20 cellular contexts compared by ENCODE assay signal in genomic region chr16:15573274-15573895, GRCh38.
DNase-seq lines count a peak whose midpoint lies in the region; ATAC-seq, FAIRE-seq and TF ChIP-seq lines count a peak whose summit lies in the region.
"Had no signal": no experiment of that assay in that cellular context is flagged by ENCODE, and none has a peak within 500 bp of the region (broad histone marks: within the 10 kb centered on the region; RNA-seq: fewer than 3 reads in every experiment).

No MANE protein-coding gene starts in this region.

- no peak overlapping the region for H3K4me3 ChIP-seq in A549
- H3K4me3 ChIP-seq in neural progenitor cell, result no peak overlapping the region
- no peak overlapping the region for H3K4me3 ChIP-seq in left lung
- H3K4me3 ChIP-seq: coronary artery, lower lobe of right lung, skin epidermis had no signal

- intact Hi-C loops in natural killer cell (cut with micrococcal nuclease) (no loop called here), left lung (cut with DNase I) (no loop called here)

- ATAC-seq in A549, result no peak
- ATAC-seq in activated naive CD8-positive, alpha-beta T cell treated with anti-CD3 and anti-CD28 coated beads, Interleukin-2, amount 50 U/mL, for 24 hours, result no peak
- ATAC-seq in natural killer cell, result no peak
- ATAC-seq in HG03342 (IDR thresholded peaks at IDR 0.05; ENCODE audit: unreplicated experiment), result no peak
- ATAC-seq in left lung, result no peak
- ATAC-seq: lower lobe of right lung had no signal

- peaks cover 26% of the 10 kb centered on the region for H3K9me3 Mint-ChIP-seq in activated naive CD8-positive, alpha-beta T cell treated with anti-CD3 and anti-CD28 coated beads, Interleukin-2, amount 50 U/mL, for 24 hours
- H3K9me3 Mint-ChIP-seq in neural progenitor cell (peaks cover 2% of the 10 kb centered on the region), natural killer cell (no peaks in the 10 kb centered on the region)

- CTCF ChIA-PET in A549 (lab: Yijun Ruan, JAX), result no interaction called here

- TF ChIP-seq POLR2A in A549 (IDR thresholded peaks at IDR 0.05; ENCODE audit: low read length), result no peak

- no peak for TF ChIP-seq RAD21 in A549 (conservative IDR thresholded peaks at IDR 0.05 in 1 of 2, IDR thresholded peaks at IDR 0.05 in 1 of 2)

- H3K36me3 Mint-ChIP-seq in activated naive CD8-positive, alpha-beta T cell treated with anti-CD3 and anti-CD28 coated beads, Interleukin-2, amount 50 U/mL, for 24 hours (ENCODE audit: low read depth), result peaks cover 72% of the 10 kb centered on the region
- H3K36me3 Mint-ChIP-seq in neural progenitor cell (peaks cover 8% of the 10 kb centered on the region), natural killer cell (no peaks in the 10 kb centered on the region)

- H3K27ac ChIP-seq in A549 (peak overlapping the region; percentile 50 to 65), neural progenitor cell (no peak overlapping the region), left lung (no peak overlapping the region)
- H3K27ac ChIP-seq: brain microvascular endothelial cell, coronary artery, lower lobe of right lung had no signal

- H3K4me3 Mint-ChIP-seq in activated naive CD8-positive, alpha-beta T cell treated with anti-CD3 and anti-CD28 coated beads, Interleukin-2, amount 50 U/mL, for 24 hours, result peak overlapping the region; percentile 75
- H3K4me3 Mint-ChIP-seq in neural progenitor cell (no peak overlapping the region), natural killer cell (no peak overlapping the region)

- POLR2A ChIA-PET in A549 (lab: Yijun Ruan, JAX), result interaction anchor here (0.9 kb wide), 1 partner anchor 70 kb away, joined by 3 read pairs; the partner anchor contains the start of gene MARF1

- DNase-seq in A549 (ENCODE audit: low read depth in 1 of 2, low spot score in 1 of 2) (no peak), ELR (ENCODE audit: low read depth) (peak; percentile 7), neural progenitor cell (ENCODE audit: low spot score) (no peak), natural killer cell (no peak), NCI-H69 (lab: John Stamatoyannopoulos, UW) (no peak), left lung (no peak)
- no peak for DNase-seq in activated naive CD8-positive, alpha-beta T cell treated with anti-CD3 and anti-CD28 coated beads, Interleukin-2, amount 50 U/mL, for 24 hours
- DNase-seq: activated T-cell treated with anti-CD3 and anti-CD28 coated beads, Interleukin-2, amount 50 U/mL, for 1 hour; brain microvascular endothelial cell; KG1; lower lobe of right lung; NCI-H1048; NCI-H2029; NCI-H524; posterior cingulate gyrus; SHP77 treated with DMSO at 0.1 percent for 48 hours had no signal

- no peaks in the 10 kb centered on the region for H3K9me3 ChIP-seq in A549
- no peaks in the 10 kb centered on the region for H3K9me3 ChIP-seq in neural progenitor cell (ENCODE audit: low read depth)
- H3K9me3 ChIP-seq in left lung, result no peaks in the 10 kb centered on the region
- H3K9me3 ChIP-seq: lower lobe of right lung had no signal

- no peak for TF ChIP-seq CTCF in A549 (IDR thresholded peaks at IDR 0.05)
- TF ChIP-seq CTCF in neural progenitor cell (IDR thresholded peaks at IDR 0.05), result no peak
- no peak for TF ChIP-seq CTCF in natural killer cell (IDR thresholded peaks at IDR 0.05)
- no peak for TF ChIP-seq CTCF in left lung (IDR thresholded peaks at IDR 0.05)

- H3K27ac Mint-ChIP-seq in activated naive CD8-positive, alpha-beta T cell treated with anti-CD3 and anti-CD28 coated beads, Interleukin-2, amount 50 U/mL, for 24 hours, result peak overlapping the region; percentile 92
- peak overlapping the region; percentile 22 for H3K27ac Mint-ChIP-seq in neural progenitor cell
- H3K27ac Mint-ChIP-seq in natural killer cell, result peak overlapping the region in 1 of 2 donors; percentile 20

- H3K27me3 Mint-ChIP-seq in activated naive CD8-positive, alpha-beta T cell treated with anti-CD3 and anti-CD28 coated beads, Interleukin-2, amount 50 U/mL, for 24 hours, result no peaks in the 10 kb centered on the region
- H3K27me3 Mint-ChIP-seq in neural progenitor cell (ENCODE audit: insufficient read depth, low read depth) (peaks cover 2% of the 10 kb centered on the region), natural killer cell (ENCODE audit: low read depth in 2 of 2) (no peaks in the 10 kb centered on the region)

- no peaks in the 10 kb centered on the region for H4K20me1 ChIP-seq in neural progenitor cell (ENCODE audit: low read depth)

- no peak overlapping the region for H3K9ac ChIP-seq in neural progenitor cell

- no peak overlapping the region for H2AFZ ChIP-seq in neural progenitor cell (replicated peaks)

- WGBS in A549 (ENCODE audit: missing lambda C conversion rate), result 88% methylated on average over 7 of the region's 7 CpGs

- H3K36me3 ChIP-seq in neural progenitor cell, result no peaks in the 10 kb centered on the region
- H3K36me3 ChIP-seq in left lung, result no peaks in the 10 kb centered on the region
- H3K36me3 ChIP-seq: lower lobe of right lung had no signal

- H3K4me1 ChIP-seq in A549, result peaks cover 43% of the 10 kb centered on the region
- peaks cover 8% of the 10 kb centered on the region for H3K4me1 ChIP-seq in neural progenitor cell
- peaks cover 0 to 31% of the 10 kb centered on the region in 2 donors for H3K4me1 ChIP-seq in left lung

- no peak for TF ChIP-seq EP300 in A549 (IDR thresholded peaks at IDR 0.05)

- no peaks in the 10 kb centered on the region for H3K79me2 ChIP-seq in neural progenitor cell (ENCODE audit: low read depth)

- H3K4me2 ChIP-seq in A549, result peak overlapping the region; percentile 62
- H3K4me2 ChIP-seq in neural progenitor cell, result no peak overlapping the region

- peaks cover 62% of the 10 kb centered on the region for H3K4me1 Mint-ChIP-seq in activated naive CD8-positive, alpha-beta T cell treated with anti-CD3 and anti-CD28 coated beads, Interleukin-2, amount 50 U/mL, for 24 hours
- no peaks in the 10 kb centered on the region for H3K4me1 Mint-ChIP-seq in neural progenitor cell
- peaks cover 4 to 15% of the 10 kb centered on the region in 2 donors for H3K4me1 Mint-ChIP-seq in natural killer cell

- H3K27me3 ChIP-seq in neural progenitor cell, result no peaks in the 10 kb centered on the region
- no peaks in the 10 kb centered on the region for H3K27me3 ChIP-seq in left lung
- H3K27me3 ChIP-seq: brain microvascular endothelial cell had no signal

- FAIRE-seq in A549 (lab: Jason Lieb, UNC), result no peak
- FAIRE-seq: endometrium had no signal

- H3F3A ChIP-seq in neural progenitor cell (ENCODE audit: low read depth), result peaks cover 7% of the 10 kb centered on the region

TF ChIP-seq in A549, 52 proteins besides CTCF, POLR2A, EP300 and RAD21:
- TF ChIP-seq CHD2 (IDR thresholded peaks at IDR 0.05; ENCODE audit: low read length, partially characterized antibody) (no peak), JUN (IDR thresholded peaks at IDR 0.05) (no peak), ZFP36 (IDR thresholded peaks at IDR 0.05; ENCODE audit: borderline replicate concordance, partially characterized antibody) (no peak), RNF2 (IDR thresholded peaks at IDR 0.05; ENCODE audit: borderline replicate concordance, low read depth) (no peak), NFE2L2 (conservative IDR thresholded peaks at IDR 0.05; ENCODE audit: low read length) (no peak), TFCP2L1 (CRISPR knock-in tag; IDR thresholded peaks at IDR 0.05) (no peak), E2F6 (IDR thresholded peaks at IDR 0.05; ENCODE audit: borderline replicate concordance, low read depth) (no peak), HDAC2 (IDR thresholded peaks at IDR 0.05) (no peak), EHF (CRISPR knock-in tag; IDR thresholded peaks at IDR 0.05) (no peak), ESRRA (IDR thresholded peaks at IDR 0.05; ENCODE audit: borderline replicate concordance, low read length) (no peak), POLR2AphosphoS2 (conservative IDR thresholded peaks at IDR 0.05; ENCODE audit: low read length) (no peak)

Comparison
In these comparisons a context has a peak if more than half of its experiments do, and no peak if none do; other contexts are left out.
1. H3K27ac ChIP-seq: peak in A549 (2 of 2); none in neural progenitor cell (single experiment) and left lung (0 of 2).